In the genomic region with DNA sequence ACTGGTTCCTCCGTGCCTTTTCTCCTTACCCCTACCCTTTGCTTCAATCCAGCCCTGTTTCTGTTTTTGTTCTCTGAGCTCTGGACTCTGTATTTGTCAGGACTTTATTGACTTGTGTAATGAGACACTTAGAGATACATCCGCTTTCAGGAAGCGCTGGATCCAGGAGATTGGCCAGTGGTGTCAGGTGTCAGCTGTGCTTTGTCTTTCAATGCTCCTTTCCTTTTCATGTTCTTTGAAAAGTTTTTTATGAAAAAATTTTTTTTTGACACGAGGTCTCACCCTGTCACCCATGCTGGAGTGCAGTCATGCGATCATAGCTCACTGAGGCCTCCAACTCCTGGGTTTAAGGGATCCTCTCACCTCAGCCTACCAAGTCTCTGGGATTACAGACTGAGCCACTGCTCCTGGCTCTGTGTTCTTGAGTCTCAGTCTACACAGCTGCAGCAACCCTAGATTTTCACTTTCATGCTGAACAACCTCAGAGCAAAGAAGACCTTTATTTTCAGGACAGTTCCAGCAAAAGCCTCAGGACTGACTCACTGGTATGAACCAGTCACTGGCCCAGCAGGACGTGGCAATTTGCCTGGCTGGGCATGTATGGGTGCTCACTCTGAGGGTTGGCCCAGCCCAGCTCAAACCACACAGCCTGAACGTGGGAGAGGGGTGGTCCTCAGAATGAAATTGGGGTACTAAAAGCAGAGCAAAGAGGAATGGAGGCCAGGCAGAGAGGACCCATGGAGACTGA, we compare ENCODE assay signal across 1 cellular context.
TF ChIP-seq lines count a peak whose summit lies in the region.

No MANE protein-coding gene starts in this region.

TF ChIP-seq in HepG2, 621 proteins besides CTCF, POLR2A, EP300 and RAD21 (continued from another document and continues in another):
- TF ChIP-seq SCMH1 (CRISPR knock-in tag; IDR thresholded peaks at IDR 0.05; ENCODE audit: borderline replicate concordance) (no peak), ZNF20 (CRISPR knock-in tag; IDR thresholded peaks at IDR 0.05) (no peak), NAIF1 (CRISPR knock-in tag; IDR thresholded peaks at IDR 0.05; ENCODE audit: borderline replicate concordance) (no peak), KDM5B (CRISPR knock-in tag; IDR thresholded peaks at IDR 0.05; ENCODE audit: borderline replicate concordance) (no peak), ZKSCAN8 (CRISPR knock-in tag; IDR thresholded peaks at IDR 0.05; ENCODE audit: borderline replicate concordance) (no peak), FLYWCH1 (CRISPR knock-in tag; IDR thresholded peaks at IDR 0.05) (no peak), ZNF501 (CRISPR knock-in tag; IDR thresholded peaks at IDR 0.05) (0 out of 2 replicates have a peak, but pooled peaks have one; percentile 49), SOX13 (IDR thresholded peaks at IDR 0.05) (no peak), SOX13 (CRISPR knock-in tag; conservative IDR thresholded peaks at IDR 0.05 in 1 of 2, IDR thresholded peaks at IDR 0.05 in 1 of 2) (peak in 1 of 2 experiments; percentile 41; a peak in 1 of 4 replicates), CBX5 (CRISPR knock-in tag; IDR thresholded peaks at IDR 0.05; ENCODE audit: borderline replicate concordance) (no peak), GABPB1 (CRISPR knock-in tag; IDR thresholded peaks at IDR 0.05) (0 out of 2 replicates have a peak, but pooled peaks have one; percentile 15), ZNF768 (CRISPR knock-in tag; IDR thresholded peaks at IDR 0.05) (no peak), TEAD2 (CRISPR knock-in tag; IDR thresholded peaks at IDR 0.05) (no peak), HDAC6 (IDR thresholded peaks at IDR 0.05; ENCODE audit: low read depth, low read length) (no peak), ATF7 (IDR thresholded peaks at IDR 0.05) (no peak), ATF7 (CRISPR knock-in tag; IDR thresholded peaks at IDR 0.05) (no peak), DPF2 (CRISPR knock-in tag; IDR thresholded peaks at IDR 0.05; ENCODE audit: borderline replicate concordance, low read depth) (no peak; the same call in 1 of the 2 replicates), AGO1 (IDR thresholded peaks at IDR 0.05; ENCODE audit: low read depth, low read length, poor library complexity, severe bottlenecking) (no peak), ZNF83 (CRISPR knock-in tag; IDR thresholded peaks at IDR 0.05; ENCODE audit: borderline replicate concordance) (no peak), NR1H2 (CRISPR knock-in tag; IDR thresholded peaks at IDR 0.05; ENCODE audit: borderline replicate concordance, low read depth) (no peak), RCOR2 (CRISPR knock-in tag; IDR thresholded peaks at IDR 0.05) (peak; percentile 56; the same call in 1 of the 2 replicates), RARA (CRISPR knock-in tag; IDR thresholded peaks at IDR 0.05) (no peak), SIX4 (CRISPR knock-in tag; IDR thresholded peaks at IDR 0.05) (peak; percentile 97), ZEB1 (IDR thresholded peaks at IDR 0.05; ENCODE audit: insufficient replicate concordance, low read depth) (no peak), THAP11 (CRISPR knock-in tag; IDR thresholded peaks at IDR 0.05) (no peak), SNRNP70 (IDR thresholded peaks at IDR 0.05; ENCODE audit: low read depth, low read length) (no peak), ZFP1 (CRISPR knock-in tag; IDR thresholded peaks at IDR 0.05) (no peak), ZNF674 (CRISPR knock-in tag; IDR thresholded peaks at IDR 0.05; ENCODE audit: low read depth) (no peak), SMARCC2 (IDR thresholded peaks at IDR 0.05) (no peak), ZC3H13 (CRISPR knock-in tag; IDR thresholded peaks at IDR 0.05) (0 out of 2 replicates have a peak, but pooled peaks have one; percentile 38), PHF5A (CRISPR knock-in tag; IDR thresholded peaks at IDR 0.05; ENCODE audit: low read depth, unreplicated experiment) (no peak), PAF1 (CRISPR knock-in tag; IDR thresholded peaks at IDR 0.05) (no peak), POLR2AphosphoS5 (IDR thresholded peaks at IDR 0.05; ENCODE audit: low read depth, low read length) (no peak), PHF20 (CRISPR knock-in tag; IDR thresholded peaks at IDR 0.05) (no peak), ZNF761 (CRISPR knock-in tag; conservative IDR thresholded peaks at IDR 0.05) (no peak), MAFF (IDR thresholded peaks at IDR 0.05; ENCODE audit: low read depth, low read length) (no peak), SALL1 (CRISPR knock-in tag; IDR thresholded peaks at IDR 0.05) (peak; percentile 37; the same call in 1 of the 2 replicates), ATF7-NPFF (CRISPR knock-in tag; IDR thresholded peaks at IDR 0.05; ENCODE audit: low read depth) (no peak), ZFP90 (CRISPR knock-in tag; IDR thresholded peaks at IDR 0.05; ENCODE audit: borderline replicate concordance) (no peak), SP140L (CRISPR knock-in tag; IDR thresholded peaks at IDR 0.05; ENCODE audit: borderline replicate concordance) (no peak), REXO4 (CRISPR knock-in tag; IDR thresholded peaks at IDR 0.05; ENCODE audit: borderline replicate concordance) (no peak)
- TF ChIP-seq, protein P1, sequence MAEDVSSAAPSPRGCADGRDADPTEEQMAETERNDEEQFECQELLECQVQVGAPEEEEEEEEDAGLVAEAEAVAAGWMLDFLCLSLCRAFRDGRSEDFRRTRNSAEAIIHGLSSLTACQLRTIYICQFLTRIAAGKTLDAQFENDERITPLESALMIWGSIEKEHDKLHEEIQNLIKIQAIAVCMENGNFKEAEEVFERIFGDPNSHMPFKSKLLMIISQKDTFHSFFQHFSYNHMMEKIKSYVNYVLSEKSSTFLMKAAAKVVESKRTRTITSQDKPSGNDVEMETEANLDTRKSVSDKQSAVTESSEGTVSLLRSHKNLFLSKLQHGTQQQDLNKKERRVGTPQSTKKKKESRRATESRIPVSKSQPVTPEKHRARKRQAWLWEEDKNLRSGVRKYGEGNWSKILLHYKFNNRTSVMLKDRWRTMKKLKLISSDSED (CRISPR knock-in tag; IDR thresholded peaks at IDR 0.05) = no peak
- TF ChIP-seq, protein P2, sequence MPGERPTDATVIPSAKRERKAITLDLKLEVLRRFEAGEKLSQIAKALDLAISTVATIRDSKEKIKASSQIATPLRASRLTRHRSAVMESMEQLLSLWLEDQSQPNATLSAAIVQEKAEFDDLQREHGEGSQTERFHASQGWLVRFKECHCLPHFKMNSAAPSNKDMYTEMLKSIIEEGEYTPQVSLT (CRISPR knock-in tag; IDR thresholded peaks at IDR 0.05; ENCODE audit: borderline replicate concordance, low read depth) = no peak
- TF ChIP-seq, protein P3, sequence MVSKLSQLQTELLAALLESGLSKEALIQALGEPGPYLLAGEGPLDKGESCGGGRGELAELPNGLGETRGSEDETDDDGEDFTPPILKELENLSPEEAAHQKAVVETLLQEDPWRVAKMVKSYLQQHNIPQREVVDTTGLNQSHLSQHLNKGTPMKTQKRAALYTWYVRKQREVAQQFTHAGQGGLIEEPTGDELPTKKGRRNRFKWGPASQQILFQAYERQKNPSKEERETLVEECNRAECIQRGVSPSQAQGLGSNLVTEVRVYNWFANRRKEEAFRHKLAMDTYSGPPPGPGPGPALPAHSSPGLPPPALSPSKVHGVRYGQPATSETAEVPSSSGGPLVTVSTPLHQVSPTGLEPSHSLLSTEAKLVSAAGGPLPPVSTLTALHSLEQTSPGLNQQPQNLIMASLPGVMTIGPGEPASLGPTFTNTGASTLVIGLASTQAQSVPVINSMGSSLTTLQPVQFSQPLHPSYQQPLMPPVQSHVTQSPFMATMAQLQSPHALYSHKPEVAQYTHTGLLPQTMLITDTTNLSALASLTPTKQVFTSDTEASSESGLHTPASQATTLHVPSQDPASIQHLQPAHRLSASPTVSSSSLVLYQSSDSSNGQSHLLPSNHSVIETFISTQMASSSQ (IDR thresholded peaks at IDR 0.05; ENCODE audit: low read depth) = no peak
- TF ChIP-seq, protein P3 (CRISPR knock-in tag; IDR thresholded peaks at IDR 0.05; ENCODE audit: borderline replicate concordance) = no peak
- TF ChIP-seq, protein P4, sequence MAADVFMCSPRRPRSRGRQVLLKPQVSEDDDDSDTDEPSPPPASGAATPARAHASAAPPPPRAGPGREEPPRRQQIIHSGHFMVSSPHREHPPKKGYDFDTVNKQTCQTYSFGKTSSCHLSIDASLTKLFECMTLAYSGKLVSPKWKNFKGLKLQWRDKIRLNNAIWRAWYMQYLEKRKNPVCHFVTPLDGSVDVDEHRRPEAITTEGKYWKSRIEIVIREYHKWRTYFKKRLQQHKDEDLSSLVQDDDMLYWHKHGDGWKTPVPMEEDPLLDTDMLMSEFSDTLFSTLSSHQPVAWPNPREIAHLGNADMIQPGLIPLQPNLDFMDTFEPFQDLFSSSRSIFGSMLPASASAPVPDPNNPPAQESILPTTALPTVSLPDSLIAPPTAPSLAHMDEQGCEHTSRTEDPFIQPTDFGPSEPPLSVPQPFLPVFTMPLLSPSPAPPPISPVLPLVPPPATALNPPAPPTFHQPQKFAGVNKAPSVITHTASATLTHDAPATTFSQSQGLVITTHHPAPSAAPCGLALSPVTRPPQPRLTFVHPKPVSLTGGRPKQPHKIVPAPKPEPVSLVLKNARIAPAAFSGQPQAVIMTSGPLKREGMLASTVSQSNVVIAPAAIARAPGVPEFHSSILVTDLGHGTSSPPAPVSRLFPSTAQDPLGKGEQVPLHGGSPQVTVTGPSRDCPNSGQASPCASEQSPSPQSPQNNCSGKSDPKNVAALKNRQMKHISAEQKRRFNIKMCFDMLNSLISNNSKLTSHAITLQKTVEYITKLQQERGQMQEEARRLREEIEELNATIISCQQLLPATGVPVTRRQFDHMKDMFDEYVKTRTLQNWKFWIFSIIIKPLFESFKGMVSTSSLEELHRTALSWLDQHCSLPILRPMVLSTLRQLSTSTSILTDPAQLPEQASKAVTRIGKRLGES (CRISPR knock-in tag; IDR thresholded peaks at IDR 0.05; ENCODE audit: borderline replicate concordance) = no peak
- TF ChIP-seq, protein P5, sequence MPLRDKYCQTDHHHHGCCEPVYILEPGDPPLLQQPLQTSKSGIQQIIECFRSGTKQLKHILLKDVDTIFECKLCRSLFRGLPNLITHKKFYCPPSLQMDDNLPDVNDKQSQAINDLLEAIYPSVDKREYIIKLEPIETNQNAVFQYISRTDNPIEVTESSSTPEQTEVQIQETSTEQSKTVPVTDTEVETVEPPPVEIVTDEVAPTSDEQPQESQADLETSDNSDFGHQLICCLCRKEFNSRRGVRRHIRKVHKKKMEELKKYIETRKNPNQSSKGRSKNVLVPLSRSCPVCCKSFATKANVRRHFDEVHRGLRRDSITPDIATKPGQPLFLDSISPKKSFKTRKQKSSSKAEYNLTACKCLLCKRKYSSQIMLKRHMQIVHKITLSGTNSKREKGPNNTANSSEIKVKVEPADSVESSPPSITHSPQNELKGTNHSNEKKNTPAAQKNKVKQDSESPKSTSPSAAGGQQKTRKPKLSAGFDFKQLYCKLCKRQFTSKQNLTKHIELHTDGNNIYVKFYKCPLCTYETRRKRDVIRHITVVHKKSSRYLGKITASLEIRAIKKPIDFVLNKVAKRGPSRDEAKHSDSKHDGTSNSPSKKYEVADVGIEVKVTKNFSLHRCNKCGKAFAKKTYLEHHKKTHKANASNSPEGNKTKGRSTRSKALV (CRISPR knock-in tag; IDR thresholded peaks at IDR 0.05) = no peak
- TF ChIP-seq, protein P6, sequence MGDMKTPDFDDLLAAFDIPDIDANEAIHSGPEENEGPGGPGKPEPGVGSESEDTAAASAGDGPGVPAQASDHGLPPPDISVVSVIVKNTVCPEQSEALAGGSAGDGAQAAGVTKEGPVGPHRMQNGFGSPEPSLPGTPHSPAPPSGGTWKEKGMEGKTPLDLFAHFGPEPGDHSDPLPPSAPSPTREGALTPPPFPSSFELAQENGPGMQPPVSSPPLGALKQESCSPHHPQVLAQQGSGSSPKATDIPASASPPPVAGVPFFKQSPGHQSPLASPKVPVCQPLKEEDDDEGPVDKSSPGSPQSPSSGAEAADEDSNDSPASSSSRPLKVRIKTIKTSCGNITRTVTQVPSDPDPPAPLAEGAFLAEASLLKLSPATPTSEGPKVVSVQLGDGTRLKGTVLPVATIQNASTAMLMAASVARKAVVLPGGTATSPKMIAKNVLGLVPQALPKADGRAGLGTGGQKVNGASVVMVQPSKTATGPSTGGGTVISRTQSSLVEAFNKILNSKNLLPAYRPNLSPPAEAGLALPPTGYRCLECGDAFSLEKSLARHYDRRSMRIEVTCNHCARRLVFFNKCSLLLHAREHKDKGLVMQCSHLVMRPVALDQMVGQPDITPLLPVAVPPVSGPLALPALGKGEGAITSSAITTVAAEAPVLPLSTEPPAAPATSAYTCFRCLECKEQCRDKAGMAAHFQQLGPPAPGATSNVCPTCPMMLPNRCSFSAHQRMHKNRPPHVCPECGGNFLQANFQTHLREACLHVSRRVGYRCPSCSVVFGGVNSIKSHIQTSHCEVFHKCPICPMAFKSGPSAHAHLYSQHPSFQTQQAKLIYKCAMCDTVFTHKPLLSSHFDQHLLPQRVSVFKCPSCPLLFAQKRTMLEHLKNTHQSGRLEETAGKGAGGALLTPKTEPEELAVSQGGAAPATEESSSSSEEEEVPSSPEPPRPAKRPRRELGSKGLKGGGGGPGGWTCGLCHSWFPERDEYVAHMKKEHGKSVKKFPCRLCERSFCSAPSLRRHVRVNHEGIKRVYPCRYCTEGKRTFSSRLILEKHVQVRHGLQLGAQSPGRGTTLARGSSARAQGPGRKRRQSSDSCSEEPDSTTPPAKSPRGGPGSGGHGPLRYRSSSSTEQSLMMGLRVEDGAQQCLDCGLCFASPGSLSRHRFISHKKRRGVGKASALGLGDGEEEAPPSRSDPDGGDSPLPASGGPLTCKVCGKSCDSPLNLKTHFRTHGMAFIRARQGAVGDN (CRISPR knock-in tag; IDR thresholded peaks at IDR 0.05) = no peak
